Comparison of ENCODE assay signal across 1 cellular context in the genomic region with DNA sequence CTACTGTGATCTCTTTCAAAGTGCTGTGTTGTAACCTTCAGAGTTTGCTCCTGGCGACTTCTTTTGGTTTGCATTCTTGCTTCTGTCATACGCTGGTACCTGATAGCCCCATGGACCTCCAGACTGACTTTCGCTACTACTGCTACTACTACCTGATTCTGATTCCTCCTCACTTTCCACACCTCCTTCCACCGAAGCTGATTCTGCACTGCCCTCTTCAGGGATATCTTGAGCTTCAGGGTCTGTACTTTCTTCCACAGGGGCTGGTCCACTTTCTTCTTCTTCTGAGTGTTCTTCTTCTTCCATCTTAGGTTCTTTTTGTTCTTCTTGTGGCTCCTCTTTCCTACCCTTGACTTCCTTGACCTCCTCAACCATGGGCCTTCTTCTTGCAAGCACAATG.
TF ChIP-seq lines count a peak whose summit lies in the region.

No MANE protein-coding gene starts in this region.

TF ChIP-seq in SK-N-SH, 30 proteins besides CTCF, POLR2A, EP300 and RAD21 (continued from another document):
- TF ChIP-seq, protein P1, sequence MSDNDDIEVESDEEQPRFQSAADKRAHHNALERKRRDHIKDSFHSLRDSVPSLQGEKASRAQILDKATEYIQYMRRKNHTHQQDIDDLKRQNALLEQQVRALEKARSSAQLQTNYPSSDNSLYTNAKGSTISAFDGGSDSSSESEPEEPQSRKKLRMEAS (IDR thresholded peaks at IDR 0.05; ENCODE audit: low read depth): no peak
- no peak for TF ChIP-seq RCOR1 (IDR thresholded peaks at IDR 0.05; ENCODE audit: low read length)
- no peak for TF ChIP-seq RXRA (IDR thresholded peaks at IDR 0.05; ENCODE audit: borderline replicate concordance, low read depth)
- TF ChIP-seq JUND (IDR thresholded peaks at IDR 0.05): no peak
- TF ChIP-seq EZH2phosphoT487 (IDR thresholded peaks at IDR 0.05; ENCODE audit: borderline replicate concordance, low read depth): no peak
- TF ChIP-seq MXI1 (IDR thresholded peaks at IDR 0.05; ENCODE audit: low read depth, low read length): no peak
- TF ChIP-seq, protein P2, sequence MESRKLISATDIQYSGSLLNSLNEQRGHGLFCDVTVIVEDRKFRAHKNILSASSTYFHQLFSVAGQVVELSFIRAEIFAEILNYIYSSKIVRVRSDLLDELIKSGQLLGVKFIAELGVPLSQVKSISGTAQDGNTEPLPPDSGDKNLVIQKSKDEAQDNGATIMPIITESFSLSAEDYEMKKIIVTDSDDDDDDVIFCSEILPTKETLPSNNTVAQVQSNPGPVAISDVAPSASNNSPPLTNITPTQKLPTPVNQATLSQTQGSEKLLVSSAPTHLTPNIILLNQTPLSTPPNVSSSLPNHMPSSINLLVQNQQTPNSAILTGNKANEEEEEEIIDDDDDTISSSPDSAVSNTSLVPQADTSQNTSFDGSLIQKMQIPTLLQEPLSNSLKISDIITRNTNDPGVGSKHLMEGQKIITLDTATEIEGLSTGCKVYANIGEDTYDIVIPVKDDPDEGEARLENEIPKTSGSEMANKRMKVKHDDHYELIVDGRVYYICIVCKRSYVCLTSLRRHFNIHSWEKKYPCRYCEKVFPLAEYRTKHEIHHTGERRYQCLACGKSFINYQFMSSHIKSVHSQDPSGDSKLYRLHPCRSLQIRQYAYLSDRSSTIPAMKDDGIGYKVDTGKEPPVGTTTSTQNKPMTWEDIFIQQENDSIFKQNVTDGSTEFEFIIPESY (IDR thresholded peaks at IDR 0.05; ENCODE audit: borderline replicate concordance, low read depth): no peak
- TF ChIP-seq, protein P3, sequence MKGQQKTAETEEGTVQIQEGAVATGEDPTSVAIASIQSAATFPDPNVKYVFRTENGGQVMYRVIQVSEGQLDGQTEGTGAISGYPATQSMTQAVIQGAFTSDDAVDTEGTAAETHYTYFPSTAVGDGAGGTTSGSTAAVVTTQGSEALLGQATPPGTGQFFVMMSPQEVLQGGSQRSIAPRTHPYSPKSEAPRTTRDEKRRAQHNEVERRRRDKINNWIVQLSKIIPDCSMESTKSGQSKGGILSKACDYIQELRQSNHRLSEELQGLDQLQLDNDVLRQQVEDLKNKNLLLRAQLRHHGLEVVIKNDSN (IDR thresholded peaks at IDR 0.05; ENCODE audit: borderline replicate concordance, low read depth): no peak
- no peak for TF ChIP-seq RFX5 (IDR thresholded peaks at IDR 0.05; ENCODE audit: low read length)
- no peak for TF ChIP-seq POLR2AphosphoS5 (IDR thresholded peaks at IDR 0.05; ENCODE audit: low read depth, low read length)
